ENCODE assay signal across 15 cellular contexts in genomic region chr4:71472946-71473345, GRCh38.
A peak's percentile ranks its signal among the peaks of the same experiment; 100 is the strongest.
DNase-seq lines count a peak whose midpoint lies in the region; ATAC-seq and TF ChIP-seq lines count a peak whose summit lies in the region.
"Had no signal": no experiment of that assay in that cellular context is flagged by ENCODE, and none has a peak within 500 bp of the region (broad histone marks: within the 10 kb centered on the region; RNA-seq: fewer than 3 reads in every experiment).

No MANE protein-coding gene starts in this region.

- no peaks in the 10 kb centered on the region for H3K9me3 Mint-ChIP-seq in activated CD8-positive, alpha-beta T cell treated with anti-CD3 and anti-CD28 coated beads, Interleukin-2, amount 10 ng/mL, durations not matched to agents 7 days and 5 days (ENCODE audit: insufficient read depth)

- H3K36me3 Mint-ChIP-seq in activated CD8-positive, alpha-beta T cell treated with anti-CD3 and anti-CD28 coated beads, Interleukin-2, amount 10 ng/mL, durations not matched to agents 7 days and 5 days (ENCODE audit: low read depth) = no peaks in the 10 kb centered on the region

- H3K4me3 ChIP-seq in choroid plexus epithelial cell (ENCODE audit: low read depth, low read length) = no peak overlapping the region
- H3K4me3 ChIP-seq: BLaER1, GM12878, pancreas, SJCRH30 had no signal

- peak; percentile 11 for DNase-seq in AG09319 (ENCODE audit: extremely low read depth, low read depth)
- DNase-seq in LHCN-M2 (ENCODE audit: low read depth) = peak; percentile 80
- DNase-seq in choroid plexus epithelial cell (ENCODE audit: low read depth) = peak; percentile 54
- peak; percentile 78 for DNase-seq in non-pigmented ciliary epithelial cell (ENCODE audit: low read depth)
- no peak for DNase-seq in anterior cingulate cortex (lab: John Stamatoyannopoulos, UW)
- no peak for DNase-seq in GM13977 (ENCODE audit: low spot score)
- no peak for DNase-seq in NK-92 (lab: John Stamatoyannopoulos, UW; ENCODE audit: unreplicated experiment)
- DNase-seq in activated CD8-positive, alpha-beta T cell treated with anti-CD3 and anti-CD28 coated beads, Interleukin-2, amount 10 ng/mL, durations not matched to agents 7 days and 5 days = no peak
- DNase-seq: activated naive CD4-positive, alpha-beta T cell treated with anti-CD3 and anti-CD28 coated beads, Interleukin-2, amount 50 U/mL, for 16 hours; cortex of kidney; midbrain; pancreas; SJCRH30 had no signal

- no peak overlapping the region for H3K27ac Mint-ChIP-seq in activated CD8-positive, alpha-beta T cell treated with anti-CD3 and anti-CD28 coated beads, Interleukin-2, amount 10 ng/mL, durations not matched to agents 7 days and 5 days

- POLR2A ChIA-PET in activated CD8-positive, alpha-beta T cell treated with anti-CD3 and anti-CD28 coated beads, Interleukin-2, amount 10 ng/mL, durations not matched to agents 7 days and 5 days (lab: Charles Lee) = no interaction called here

- CTCF ChIA-PET in activated CD8-positive, alpha-beta T cell treated with anti-CD3 and anti-CD28 coated beads, Interleukin-2, amount 10 ng/mL, durations not matched to agents 7 days and 5 days (lab: Charles Lee) = no interaction called here

- H3K4me3 Mint-ChIP-seq in activated CD8-positive, alpha-beta T cell treated with anti-CD3 and anti-CD28 coated beads, Interleukin-2, amount 10 ng/mL, durations not matched to agents 7 days and 5 days = no peak overlapping the region

- H3K4me1 Mint-ChIP-seq in activated CD8-positive, alpha-beta T cell treated with anti-CD3 and anti-CD28 coated beads, Interleukin-2, amount 10 ng/mL, durations not matched to agents 7 days and 5 days (ENCODE audit: low read depth) = no peaks in the 10 kb centered on the region

- TF ChIP-seq CTCF in AG09319 (IDR thresholded peaks at IDR 0.05; ENCODE audit: low read depth, low read length) (no peak), choroid plexus epithelial cell (conservative IDR thresholded peaks at IDR 0.05; ENCODE audit: low read depth, low read length) (no peak), GM13977 (IDR thresholded peaks at IDR 0.05; ENCODE audit: extremely low read depth, insufficient read depth, missing control alignments) (no peak)

- H3K27me3 Mint-ChIP-seq in activated CD8-positive, alpha-beta T cell treated with anti-CD3 and anti-CD28 coated beads, Interleukin-2, amount 10 ng/mL, durations not matched to agents 7 days and 5 days (ENCODE audit: low read depth) = no peaks in the 10 kb centered on the region

- ATAC-seq in activated CD8-positive, alpha-beta T cell treated with anti-CD3 and anti-CD28 coated beads, Interleukin-2, amount 10 ng/mL, durations not matched to agents 7 days and 5 days = no peak
- ATAC-seq: GM12878, pancreas had no signal

- in situ Hi-C loops in GM13977 (cut with MboI; ENCODE audit: low pct_unique_long_range_greater_than_20kb, low sequenced_read_pairs, unreplicated experiment) = no loop called here

Comparison
In these comparisons a context has a peak if more than half of its experiments do, and no peak if none do; other contexts are left out.
1. DNase-seq: peak in AG09319 (single experiment), LHCN-M2 (single experiment), choroid plexus epithelial cell (single experiment) and non-pigmented ciliary epithelial cell (single experiment); none in anterior cingulate cortex (0 of 58), GM13977 (single experiment), NK-92 (single experiment) and activated CD8-positive, alpha-beta T cell treated with anti-CD3 and anti-CD28 coated beads, Interleukin-2, amount 10 ng/mL, durations not matched to agents 7 days and 5 days (single experiment).